Comparison of ENCODE assay signal across 13 cellular contexts in genomic region chr22:35523167-35523928, GRCh38. TPM values are rescaled to one million over a fixed set of nuclear protein-coding genes. Genes with fewer than 3 reads are reported as not detected.
DNase-seq lines count a peak whose midpoint lies in the region; ATAC-seq and TF ChIP-seq lines count a peak whose summit lies in the region.
"Had no signal": no experiment of that assay in that cellular context is flagged by ENCODE, and none has a peak within 500 bp of the region (broad histone marks: within the 10 kb centered on the region; RNA-seq: fewer than 3 reads in every experiment).

No MANE protein-coding gene starts in this region.

- no peaks in the 10 kb centered on the region for H3K9me3 Mint-ChIP-seq in MCF 10A (ENCODE audit: unreplicated experiment)
- H3K9me3 Mint-ChIP-seq: activated CD4-positive, alpha-beta memory T cell treated with anti-CD3 and anti-CD28 coated beads for 36 hours; nephron progenitor cell had no signal

- H3K4me3 ChIP-seq in gastrocnemius medialis (peak overlapping the region in 2 of 4 donors; percentile 3 to 18), body of pancreas (no peak overlapping the region)

- TF ChIP-seq POLR2A in gastrocnemius medialis (IDR thresholded peaks at IDR 0.05) (no peak), body of pancreas (IDR thresholded peaks at IDR 0.05) (no peak)

- intact Hi-C loops in gastrocnemius medialis (cut with DNase I; ENCODE audit: low total_unique reads), result no loop called here
- intact Hi-C loops in MCF 10A (cut with micrococcal nuclease), result no loop called here
- intact Hi-C loops in body of pancreas (cut with DNase I), result no loop called here

- H3K4me1 ChIP-seq in gastrocnemius medialis (no peaks in the 10 kb centered on the region), body of pancreas (no peaks in the 10 kb centered on the region)

- peak; percentile 33 for DNase-seq in NCI-H510A treated with DMSO at 0.1 percent for 48 hours (lab: John Stamatoyannopoulos, UW)
- no peak for DNase-seq in NCI-H510A (lab: John Stamatoyannopoulos, UW)
- peak; percentile 33 for DNase-seq in NCI-H345 treated with DMSO at 0.1 percent for 48 hours (lab: John Stamatoyannopoulos, UW; ENCODE audit: unreplicated experiment)
- no peak for DNase-seq in gastrocnemius medialis
- DNase-seq in MCF 10A (ENCODE audit: unreplicated experiment), result no peak
- DNase-seq in body of pancreas, result no peak
- DNase-seq in KG1 (lab: John Stamatoyannopoulos, UW), result no peak
- DNase-seq: activated CD4-positive, alpha-beta memory T cell treated with anti-CD3 and anti-CD28 coated beads for 36 hours; Calu3; cerebellar nuclear complex; NCI-H1694; nephron progenitor cell had no signal

- in situ Hi-C loops in gastrocnemius medialis (cut with MboI; ENCODE audit: low sequenced_read_pairs in 4 of 4), result loop anchor here in 1 of 4 donors (10.0 kb wide), 1 partner anchor 61 kb away; no protein-coding TSS in a partner anchor

- H3K4me3 Mint-ChIP-seq in MCF 10A (ENCODE audit: unreplicated experiment), result no peak overlapping the region
- H3K4me3 Mint-ChIP-seq: activated CD4-positive, alpha-beta memory T cell treated with anti-CD3 and anti-CD28 coated beads for 36 hours; nephron progenitor cell had no signal

- H3K36me3 Mint-ChIP-seq in MCF 10A (ENCODE audit: insufficient read depth, unreplicated experiment), result no peaks in the 10 kb centered on the region
- H3K36me3 Mint-ChIP-seq: activated CD4-positive, alpha-beta memory T cell treated with anti-CD3 and anti-CD28 coated beads for 36 hours had no signal

- H3K36me3 ChIP-seq in gastrocnemius medialis (no peaks in the 10 kb centered on the region), body of pancreas (replicated peaks in 1 of 2; ENCODE audit: insufficient read depth in 1 of 2, low read depth in 2 of 2) (no peaks in the 10 kb centered on the region)

- BruUV-seq in MCF 10A (replicated peaks; lab: Mats Ljungman, UMichigan), result no TSS peak

- WGBS in body of pancreas, 2 donors, result 59 to 63% methylated on average over 10 to 17 of the region's 17 CpGs

- H3K27ac ChIP-seq in cingulate gyrus (ENCODE audit: low read depth, low read length) (peak overlapping the region; percentile 39), gastrocnemius medialis (peak overlapping the region in 3 of 4 donors; percentile 27 to 58 (median 45)), body of pancreas (no peak overlapping the region)

- no peak overlapping the region for H3K27ac Mint-ChIP-seq in MCF 10A (ENCODE audit: low read depth, unreplicated experiment)
- H3K27ac Mint-ChIP-seq: activated CD4-positive, alpha-beta memory T cell treated with anti-CD3 and anti-CD28 coated beads for 36 hours had no signal

- no peak for ATAC-seq in gastrocnemius medialis
- no peak for ATAC-seq in body of pancreas

- peaks cover 18% of the 10 kb centered on the region for H3K4me1 Mint-ChIP-seq in MCF 10A (ENCODE audit: insufficient read depth, unreplicated experiment)

- no peaks in the 10 kb centered on the region for H3K27me3 ChIP-seq in gastrocnemius medialis
- no peaks in the 10 kb centered on the region for H3K27me3 ChIP-seq in body of pancreas

- CTCF ChIA-PET in MCF 10A (lab: Yijun Ruan, JAX), result interaction anchor here (0.7 kb wide), 1 partner anchor 199 kb away, joined by 3 read pairs; no protein-coding TSS in a partner anchor

- H3K27me3 Mint-ChIP-seq in MCF 10A (ENCODE audit: insufficient read depth, unreplicated experiment), result no peaks in the 10 kb centered on the region

- H3K9me3 ChIP-seq in gastrocnemius medialis (no peaks in the 10 kb centered on the region), body of pancreas (no peaks in the 10 kb centered on the region)

- no peak for TF ChIP-seq CTCF in gastrocnemius medialis (IDR thresholded peaks at IDR 0.05 in 4 of 5, conservative IDR thresholded peaks at IDR 0.05 in 1 of 5)
- TF ChIP-seq CTCF in MCF 10A (IDR thresholded peaks at IDR 0.05; ENCODE audit: unreplicated experiment), result no peak
- TF ChIP-seq CTCF in body of pancreas (IDR thresholded peaks at IDR 0.05), result no peak

- POLR2A ChIA-PET in MCF 10A (lab: Yijun Ruan, JAX), result no interaction called here

RNA-seq across cellular contexts. Expression of gene RASD2, which starts 17.3 kb away (rescaled TPM):
- 1 to 10 TPM; 1.8 to 5.4 (median 1.9) TPM for total RNA-seq in gastrocnemius medialis
- not detected in 2 replicates for total RNA-seq in MCF 10A (2022)
- total RNA-seq in body of pancreas, result 1 to 10 TPM in 1 of 2 donors, under 1 TPM in 1; 0.26 to 3.6 TPM

Comparison
In these comparisons a context has a peak if more than half of its experiments do, and no peak if none do; other contexts are left out.
1. DNase-seq: peak in NCI-H510A treated with DMSO at 0.1 percent for 48 hours (single experiment) and NCI-H345 treated with DMSO at 0.1 percent for 48 hours (single experiment); none in NCI-H510A (single experiment), gastrocnemius medialis (0 of 2), MCF 10A (single experiment), body of pancreas (0 of 4) and KG1 (single experiment).
2. H3K27ac ChIP-seq: peak in cingulate gyrus (single experiment) and gastrocnemius medialis (3 of 4); none in body of pancreas (0 of 4).